In genomic region chr10:95833038-95833673, GRCh38 we compare ENCODE assay signal across 2 cellular contexts.
TF ChIP-seq lines count a peak whose summit lies in the region.

No MANE protein-coding gene starts in this region.

TF ChIP-seq in IMR-90, 13 proteins besides CTCF, POLR2A, EP300 and RAD21:
- no peak for TF ChIP-seq BHLHE40 (IDR thresholded peaks at IDR 0.05; ENCODE audit: low read depth, low read length)
- TF ChIP-seq CEBPB (IDR thresholded peaks at IDR 0.05; ENCODE audit: low read depth, low read length) = peak; percentile 67
TF ChIP-seq in IMR-90: peak in this region for 1.

TF ChIP-seq in GM12878, 131 proteins besides CTCF, POLR2A, EP300 and RAD21:
- TF ChIP-seq ZBTB40 (IDR thresholded peaks at IDR 0.05; ENCODE audit: borderline replicate concordance) (0 out of 2 replicates have a peak, but pooled peaks have one; percentile 2), BACH1 (IDR thresholded peaks at IDR 0.05; ENCODE audit: borderline replicate concordance) (no peak), MEF2B (IDR thresholded peaks at IDR 0.05; ENCODE audit: partially characterized antibody, poor library complexity, severe bottlenecking) (no peak)
TF ChIP-seq in GM12878: peak in this region for 1.
